10 cellular contexts compared by ENCODE assay signal in the genomic region with DNA sequence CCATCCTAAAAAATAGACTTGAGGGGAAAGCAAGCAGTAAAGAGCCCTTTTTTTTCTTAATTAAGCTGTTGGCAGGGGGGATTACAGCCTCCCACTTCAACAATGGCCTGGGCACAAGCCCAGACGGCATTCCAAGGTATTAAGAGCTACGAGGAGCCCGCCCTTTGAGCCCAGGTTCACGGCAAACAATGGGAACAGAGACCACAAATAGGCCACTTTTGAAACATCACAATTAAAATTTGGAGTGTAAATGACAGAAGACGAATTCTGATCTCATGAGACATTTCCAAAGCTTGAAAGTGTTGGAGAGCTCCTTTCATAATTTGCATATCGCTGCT. TPM values are rescaled to one million over a fixed set of nuclear protein-coding genes. Genes with fewer than 3 reads are reported as not detected.
DNase-seq lines count a peak whose midpoint lies in the region; ATAC-seq and TF ChIP-seq lines count a peak whose summit lies in the region.
"Had no signal": no experiment of that assay in that cellular context is flagged by ENCODE, and none has a peak within 500 bp of the region (broad histone marks: within the 10 kb centered on the region; RNA-seq: fewer than 3 reads in every experiment).

No MANE protein-coding gene starts in this region.

- no peak for ATAC-seq in activated naive CD4-positive, alpha-beta T cell treated with anti-CD3 and anti-CD28 coated beads, Interleukin-2, amount 50 U/mL, for 72 hours
- no peak for ATAC-seq in naive thymus-derived CD8-positive, alpha-beta T cell
- ATAC-seq in HG02798 (IDR thresholded peaks at IDR 0.05; ENCODE audit: poor library complexity, unreplicated experiment) (no peak), GM18858 (IDR thresholded peaks at IDR 0.05; ENCODE audit: unreplicated experiment) (no peak)

- intact Hi-C loops in CD4-positive, alpha-beta memory T cell (cut with micrococcal nuclease): loop anchor here (1.0 to 5.0 kb wide), 2 partner anchors 7 to 36 kb away; no protein-coding TSS in a partner anchor

- no peaks in the 10 kb centered on the region for H3K36me3 Mint-ChIP-seq in CD4-positive, alpha-beta memory T cell
- peaks cover 8 to 41% of the 10 kb centered on the region in 2 donors for H3K36me3 Mint-ChIP-seq in activated naive CD4-positive, alpha-beta T cell treated with anti-CD3 and anti-CD28 coated beads, Interleukin-2, amount 50 U/mL, for 72 hours
- H3K36me3 Mint-ChIP-seq in naive thymus-derived CD8-positive, alpha-beta T cell: no peaks in the 10 kb centered on the region

- H3K27ac Mint-ChIP-seq in CD4-positive, alpha-beta memory T cell: peak overlapping the region; percentile 82 to 97 (median 89)
- peak overlapping the region; percentile 73 to 93 for H3K27ac Mint-ChIP-seq in activated naive CD4-positive, alpha-beta T cell treated with anti-CD3 and anti-CD28 coated beads, Interleukin-2, amount 50 U/mL, for 72 hours
- H3K27ac Mint-ChIP-seq in naive thymus-derived CD8-positive, alpha-beta T cell: peak overlapping the region; percentile 22 to 90 (median 84)

- H3K27me3 Mint-ChIP-seq in CD4-positive, alpha-beta memory T cell: no peaks in the 10 kb centered on the region
- no peaks in the 10 kb centered on the region for H3K27me3 Mint-ChIP-seq in naive thymus-derived CD8-positive, alpha-beta T cell

- CTCF ChIA-PET in CD4-positive, alpha-beta memory T cell (lab: Charles Lee; ENCODE audit: partially characterized antibody): interaction anchor here (1.1 to 6.1 kb wide), 7 partner anchors 9 to 399 kb away, joined by 5 to 33 read pairs (median 9); a partner anchor contains a TSS

- no peaks in the 10 kb centered on the region for H3K9me3 ChIP-seq in CD4-positive, alpha-beta memory T cell (ENCODE audit: control insufficient read depth in 1 of 2, low read length in 2 of 2)
- no peaks in the 10 kb centered on the region for H3K9me3 ChIP-seq in WERI-Rb-1 (ENCODE audit: severe bottlenecking)

- H3K27me3 ChIP-seq in CD4-positive, alpha-beta memory T cell (ENCODE audit: insufficient read depth, low read length): no peaks in the 10 kb centered on the region
- H3K27me3 ChIP-seq in HL-60 (ENCODE audit: insufficient read depth, poor library complexity, severe bottlenecking) (no peaks in the 10 kb centered on the region), WERI-Rb-1 (ENCODE audit: insufficient read depth, low read depth, severe bottlenecking) (no peaks in the 10 kb centered on the region)

- POLR2A ChIA-PET in CD4-positive, alpha-beta memory T cell (lab: Charles Lee; ENCODE audit: partially characterized antibody): interaction anchor here (1.1 to 6.4 kb wide), 4 partner anchors 9 to 235 kb away, joined by 3 to 64 read pairs (median 10); a partner anchor contains a TSS
- POLR2A ChIA-PET in naive thymus-derived CD8-positive, alpha-beta T cell (lab: Charles Lee): interaction anchor here (0.5 to 6.0 kb wide), 6 partner anchors 9 to 409 kb away, joined by 3 to 33 read pairs (median 4); a partner anchor contains a TSS

- no peaks in the 10 kb centered on the region for H3K9me3 Mint-ChIP-seq in CD4-positive, alpha-beta memory T cell
- no peaks in the 10 kb centered on the region for H3K9me3 Mint-ChIP-seq in activated naive CD4-positive, alpha-beta T cell treated with anti-CD3 and anti-CD28 coated beads, Interleukin-2, amount 50 U/mL, for 72 hours
- H3K9me3 Mint-ChIP-seq in naive thymus-derived CD8-positive, alpha-beta T cell: no peaks in the 10 kb centered on the region

- H3K27ac ChIP-seq in CD4-positive, alpha-beta memory T cell (ENCODE audit: low read depth, low read length): peak overlapping the region; percentile 14
- peak overlapping the region; percentile 83 for H3K27ac ChIP-seq in HL-60 (replicated peaks)
- no peak overlapping the region for H3K27ac ChIP-seq in WERI-Rb-1
- H3K27ac ChIP-seq: PC-9 had no signal

- TF ChIP-seq CTCF in HL-60 (IDR thresholded peaks at IDR 0.05; ENCODE audit: insufficient read depth, low read length): no peak
- no peak for TF ChIP-seq CTCF in WERI-Rb-1 (IDR thresholded peaks at IDR 0.05; ENCODE audit: low read depth, low read length)

- no peaks in the 10 kb centered on the region for H3K36me3 ChIP-seq in CD4-positive, alpha-beta memory T cell (ENCODE audit: insufficient read depth, low read length)
- peaks cover 14% of the 10 kb centered on the region for H3K36me3 ChIP-seq in WERI-Rb-1

- peak overlapping the region; percentile 64 to 89 (median 80) for H3K4me3 Mint-ChIP-seq in CD4-positive, alpha-beta memory T cell
- H3K4me3 Mint-ChIP-seq in naive thymus-derived CD8-positive, alpha-beta T cell: peak overlapping the region; percentile 66 to 83 (median 76)

- no peak for DNase-seq in CD4-positive, alpha-beta memory T cell
- DNase-seq in HL-60 (ENCODE audit: low read depth in 1 of 2, low spot score in 1 of 2): no peak
- DNase-seq in activated naive CD4-positive, alpha-beta T cell treated with anti-CD3 and anti-CD28 coated beads, Interleukin-2, amount 50 U/mL, for 72 hours (ENCODE audit: low spot score in 2 of 2): no peak
- no peak for DNase-seq in naive thymus-derived CD8-positive, alpha-beta T cell
- no peak for DNase-seq in WERI-Rb-1
- DNase-seq in NCI-H2107 treated with DMSO at 0.1 percent for 48 hours (lab: John Stamatoyannopoulos, UW; ENCODE audit: unreplicated experiment): no peak
- DNase-seq: NCI-H1092 treated with DMSO at 0.1 percent for 48 hours, PC-9 had no signal

- H3K4me1 Mint-ChIP-seq in CD4-positive, alpha-beta memory T cell: peaks cover 69 to 96% (median 81%) of the 10 kb centered on the region in 4 donors
- H3K4me1 Mint-ChIP-seq in naive thymus-derived CD8-positive, alpha-beta T cell: peaks cover 37 to 97% (median 86%) of the 10 kb centered on the region in 4 donors

- peak overlapping the region in 1 of 2 donors; percentile 57 for H3K4me3 ChIP-seq in CD4-positive, alpha-beta memory T cell (ENCODE audit: low read length in 2 of 2)
- no peak overlapping the region; the same call in 1 of the 2 replicates for H3K4me3 ChIP-seq in HL-60 (replicated peaks; ENCODE audit: insufficient read depth, low read length)
- no peak overlapping the region for H3K4me3 ChIP-seq in WERI-Rb-1 (ENCODE audit: low read depth, low read length)
- H3K4me3 ChIP-seq: PC-9 had no signal

- peaks cover 92% of the 10 kb centered on the region for H3K4me1 ChIP-seq in CD4-positive, alpha-beta memory T cell (ENCODE audit: insufficient read depth, low read length)

RNA-seq across cellular contexts. Expression of a gene that starts 8.9 kb away (rescaled TPM):
- 10 to 100 TPM; 11.1 to 11.9 TPM for total RNA-seq in CD4-positive, alpha-beta memory T cell
- polyA plus RNA-seq in CD4-positive, alpha-beta memory T cell: 1 to 10 TPM in 1 of 2 donors, under 1 TPM in 1; 0.64 to 2.7 TPM
- 10 to 100 TPM; 45.5 to 54.1 TPM for total RNA-seq in activated naive CD4-positive, alpha-beta T cell treated with anti-CD3 and anti-CD28 coated beads, Interleukin-2, amount 50 U/mL, for 72 hours
- 10 to 100 TPM; 12.6 to 12.9 TPM for total RNA-seq in naive thymus-derived CD8-positive, alpha-beta T cell
- polyA plus RNA-seq in naive thymus-derived CD8-positive, alpha-beta T cell: 1 to 10 TPM in 2 of 3 donors, under 1 TPM in 1; 0.96 to 1.7 (median 1.6) TPM

RNA-seq across cellular contexts. Expression of a gene that starts 34.3 kb away (rescaled TPM):
- total RNA-seq in CD4-positive, alpha-beta memory T cell: 10 to 100 TPM; 49.1 to 53.8 TPM
- 100 to 1,000 TPM in 1 of 2 donors, 10 to 100 TPM in 1; 69.8 to 112 TPM for polyA plus RNA-seq in CD4-positive, alpha-beta memory T cell
- total RNA-seq in activated naive CD4-positive, alpha-beta T cell treated with anti-CD3 and anti-CD28 coated beads, Interleukin-2, amount 50 U/mL, for 72 hours: 10 to 100 TPM; 18.4 to 22.6 TPM
- 10 to 100 TPM; 26.7 to 30.6 TPM for total RNA-seq in naive thymus-derived CD8-positive, alpha-beta T cell
- 10 to 100 TPM; 38.8 to 64.4 (median 39.8) TPM for polyA plus RNA-seq in naive thymus-derived CD8-positive, alpha-beta T cell

RNA-seq across cellular contexts. Expression of a gene that starts 52.1 kb away (rescaled TPM):
- 100 to 1,000 TPM in 1 of 2 experiments, 10 to 100 TPM in 1; 90.5 to 100 TPM for total RNA-seq in CD4-positive, alpha-beta memory T cell
- polyA plus RNA-seq in CD4-positive, alpha-beta memory T cell: 10 to 100 TPM; 76.6 to 82.0 TPM
- 100 to 1,000 TPM; 163 to 174 TPM for total RNA-seq in activated naive CD4-positive, alpha-beta T cell treated with anti-CD3 and anti-CD28 coated beads, Interleukin-2, amount 50 U/mL, for 72 hours
- 100 to 1,000 TPM; 125 to 136 TPM for total RNA-seq in naive thymus-derived CD8-positive, alpha-beta T cell
- polyA plus RNA-seq in naive thymus-derived CD8-positive, alpha-beta T cell: 10 to 100 TPM; 52.5 to 68.1 (median 58.1) TPM
